1 cellular context compared by ENCODE assay signal in genomic region chr14:96525452-96525851, GRCh38.
TF ChIP-seq lines count a peak whose summit lies in the region.

No MANE protein-coding gene starts in this region.

TF ChIP-seq in SK-N-SH, 30 proteins besides CTCF, POLR2A, EP300 and RAD21 (continued from another document):
- TF ChIP-seq REST (IDR thresholded peaks at IDR 0.05; ENCODE audit: low read depth, low read length) = no peak
